In the genomic region with DNA sequence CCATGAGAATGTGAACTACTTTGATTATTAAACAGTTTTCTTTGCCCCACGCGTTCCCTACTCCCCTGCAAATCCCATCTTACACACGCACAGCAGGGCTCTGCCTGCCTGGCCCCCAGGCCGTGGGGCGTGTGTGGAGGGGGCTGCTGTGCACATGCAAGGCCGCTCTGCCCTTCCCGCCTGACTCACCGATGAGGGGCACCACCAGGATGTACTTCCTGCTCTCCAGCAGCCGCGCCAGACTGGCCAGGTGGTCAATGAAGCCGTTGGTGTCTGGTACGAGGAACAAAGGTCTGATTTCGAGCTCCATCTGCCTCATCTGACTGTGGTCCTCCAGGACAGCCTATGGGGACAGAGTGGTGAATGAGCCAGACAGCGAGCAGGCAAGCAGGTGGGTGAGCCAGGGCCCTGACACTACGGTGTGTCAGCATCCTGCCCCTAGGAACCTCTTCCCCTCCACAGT, we compare ENCODE assay signal across 10 cellular contexts. TPM values are rescaled to one million over a fixed set of nuclear protein-coding genes. Genes with fewer than 3 reads are reported as not detected.
DNase-seq lines count a peak whose midpoint lies in the region; ATAC-seq, FAIRE-seq and TF ChIP-seq lines count a peak whose summit lies in the region.
"Had no signal": no experiment of that assay in that cellular context is flagged by ENCODE, and none has a peak within 500 bp of the region (broad histone marks: within the 10 kb centered on the region; RNA-seq: fewer than 3 reads in every experiment).

No MANE protein-coding gene starts in this region.

- no peak overlapping the region for H2AFZ ChIP-seq in OCI-LY1 (ENCODE audit: low read length)
- no peak overlapping the region for H2AFZ ChIP-seq in trophoblast cell (ENCODE audit: insufficient read depth, low read length, poor library complexity)

- DNase-seq in EH (ENCODE audit: low read depth), result peak; percentile 79
- no peak for DNase-seq in colonic mucosa
- DNase-seq in trophoblast cell, result no peak
- DNase-seq in midbrain (lab: John Stamatoyannopoulos, UW), result no peak
- DNase-seq in pancreas, result no peak
- no peak for DNase-seq in nucleus accumbens (lab: John Stamatoyannopoulos, UW)
- no peak for DNase-seq in mesenteric fat pad (ENCODE audit: low spot score)

- no peak overlapping the region for H2BK120ac ChIP-seq in trophoblast cell (ENCODE audit: insufficient read depth, low read length, poor library complexity)

- H4K91ac ChIP-seq in trophoblast cell (ENCODE audit: low read depth, low read length), result peak overlapping the region; percentile 89

- intact Hi-C loops in colonic mucosa (cut with DNase I), result no loop called here
- intact Hi-C loops in pancreas (cut with DNase I), result loop anchor here in 1 of 3 donors (10.0 kb wide), 1 partner anchor 166 kb away; no protein-coding TSS in a partner anchor

- no peak overlapping the region for H3K23ac ChIP-seq in trophoblast cell (ENCODE audit: low read length)

- WGBS in trophoblast cell (ENCODE audit: extremely low coverage, insufficient coverage, insufficient read length), result no CpG with 5 or more reads among the region's 15 CpGs
- 84 to 86% methylated on average over 15 of the region's 15 CpGs for WGBS in pancreas, 2 donors

- H3K9ac ChIP-seq in OCI-LY1 (ENCODE audit: low read length) (no peak overlapping the region), colonic mucosa (ENCODE audit: low read depth in 2 of 2, low read length in 2 of 2) (peak overlapping the region in 1 of 2 donors; percentile 28), trophoblast cell (ENCODE audit: low read length) (no peak overlapping the region)

- H3K79me1 ChIP-seq in trophoblast cell (ENCODE audit: low read length), result peaks cover 25% of the 10 kb centered on the region

- H3K9me3 ChIP-seq in OCI-LY1 (ENCODE audit: low read length) (no peaks in the 10 kb centered on the region), colonic mucosa (no peaks in the 10 kb centered on the region), trophoblast cell (ENCODE audit: insufficient read depth, low read depth, low read length) (no peaks in the 10 kb centered on the region), pancreas (no peaks in the 10 kb centered on the region)

- H3K27me3 ChIP-seq in OCI-LY1 (ENCODE audit: insufficient read depth, low read length) (no peaks in the 10 kb centered on the region), colonic mucosa (no peaks in the 10 kb centered on the region), trophoblast cell (ENCODE audit: insufficient read depth, low read length) (no peaks in the 10 kb centered on the region), pancreas (no peaks in the 10 kb centered on the region)

- H2BK5ac ChIP-seq in trophoblast cell (ENCODE audit: low read depth, low read length, poor library complexity), result no peak overlapping the region

- H3F3A ChIP-seq in OCI-LY1 (ENCODE audit: insufficient read depth, low read length), result no peaks in the 10 kb centered on the region

- no peak overlapping the region for H3K4me2 ChIP-seq in OCI-LY1 (ENCODE audit: low read length)
- no peak overlapping the region for H3K4me2 ChIP-seq in trophoblast cell (ENCODE audit: low read length)

- TF ChIP-seq CTCF in OCI-LY1 (IDR thresholded peaks at IDR 0.05; ENCODE audit: low read length) (no peak), colonic mucosa (IDR thresholded peaks at IDR 0.05) (no peak), pancreas (IDR thresholded peaks at IDR 0.05) (no peak)

- H3K18ac ChIP-seq in trophoblast cell (ENCODE audit: low read length), result no peak overlapping the region

- H3K4me3 ChIP-seq in OCI-LY1 (ENCODE audit: low read depth, low read length, poor library complexity, severe bottlenecking) (no peak overlapping the region), colonic mucosa (no peak overlapping the region), trophoblast cell (ENCODE audit: low read depth, low read length) (no peak overlapping the region), pancreas (no peak overlapping the region)

- H3K27ac ChIP-seq in OCI-LY1 (ENCODE audit: low read depth, low read length, poor library complexity, severe bottlenecking) (peak overlapping the region; percentile 3), colonic mucosa (peak overlapping the region; percentile 53), trophoblast cell (ENCODE audit: low read depth, low read length) (peak overlapping the region; percentile 74), pancreas (peak overlapping the region in 2 of 4 donors; percentile 8 to 58)
- H3K27ac ChIP-seq: HL-60 had no signal

- H3K36me3 ChIP-seq in OCI-LY1 (ENCODE audit: insufficient read depth, low read length) (peaks cover 9% of the 10 kb centered on the region; the same call in 1 of the 2 replicates), colonic mucosa (no peaks in the 10 kb centered on the region), trophoblast cell (ENCODE audit: control insufficient read depth in 1 of 2, insufficient read depth in 2 of 2, low read length in 2 of 2) (peaks cover 16 to 26% of the 10 kb centered on the region in 2 experiments), pancreas (peaks cover 0 to 11% (median 0%) of the 10 kb centered on the region in 3 donors)

- H3K4me1 ChIP-seq in OCI-LY1 (ENCODE audit: insufficient read depth, low read length, severe bottlenecking), result peaks cover 35% of the 10 kb centered on the region
- no peaks in the 10 kb centered on the region for H3K4me1 ChIP-seq in colonic mucosa
- peaks cover 43 to 54% of the 10 kb centered on the region in 2 experiments for H3K4me1 ChIP-seq in trophoblast cell (ENCODE audit: control insufficient read depth in 1 of 2, insufficient read depth in 2 of 2, low read length in 2 of 2)
- H3K4me1 ChIP-seq in pancreas, result peaks cover 0 to 4% (median 0%) of the 10 kb centered on the region in 3 donors

- no peak overlapping the region for H2BK12ac ChIP-seq in trophoblast cell (ENCODE audit: low read length)

- no peak overlapping the region for H3K14ac ChIP-seq in trophoblast cell (ENCODE audit: low read length)

- no peak for FAIRE-seq in pancreas (lab: Jason Lieb, UNC)
- FAIRE-seq: GM18507 had no signal

- no peak overlapping the region for H3K4ac ChIP-seq in trophoblast cell (ENCODE audit: low read depth, low read length)

- no peaks in the 10 kb centered on the region for H4K20me1 ChIP-seq in OCI-LY1 (ENCODE audit: insufficient read depth, low read length)

- no peaks in the 10 kb centered on the region for H3K9me2 ChIP-seq in OCI-LY1 (ENCODE audit: low read depth, low read length)

- H4K8ac ChIP-seq in trophoblast cell (ENCODE audit: low read depth, low read length), result no peak overlapping the region

- no peak for ATAC-seq in pancreas

- H4K12ac ChIP-seq in trophoblast cell (ENCODE audit: low read depth, low read length), result no peak overlapping the region

- H2AK5ac ChIP-seq in trophoblast cell (ENCODE audit: low read length), result no peak overlapping the region

- H3K79me2 ChIP-seq in OCI-LY1 (ENCODE audit: insufficient read depth, low read length) (no peaks in the 10 kb centered on the region), trophoblast cell (ENCODE audit: control insufficient read depth, insufficient read depth, low read length, poor library complexity) (peaks cover 9% of the 10 kb centered on the region)

RNA-seq across cellular contexts. Expression of a gene that starts 13.7 kb away (rescaled TPM):
- 10 to 100 TPM in 1 of 2 donors, 1 to 10 TPM in 1; 7.0 to 11.2 TPM for total RNA-seq in colonic mucosa
- polyA plus RNA-seq in trophoblast cell (2013), result 1.4 and 1.7 TPM in 2 replicates
- 10 to 100 TPM in 2 of 6 donors, 1 to 10 TPM in 4; 1.0 to 15.8 (median 3.8) TPM for total RNA-seq in pancreas
- 1 to 10 TPM; 1.8 to 3.7 TPM for polyA plus RNA-seq in pancreas
- 34.4 TPM for total RNA-seq in mesenteric fat pad

RNA-seq across cellular contexts. Expression of a gene that starts 26.8 kb away (rescaled TPM):
- total RNA-seq in colonic mucosa (10 to 100 TPM; 41.0 to 49.8 TPM), pancreas (10 to 100 TPM; 10.4 to 20.5 (median 17.9) TPM), mesenteric fat pad (23.6 TPM)
- 40.2 and 44.9 TPM in 2 replicates for polyA plus RNA-seq in trophoblast cell (2013)
- 10 to 100 TPM; 46.3 to 79.3 TPM for polyA plus RNA-seq in pancreas

RNA-seq across cellular contexts. Expression of a gene that starts 38.7 kb away (rescaled TPM):
- total RNA-seq in colonic mucosa (10 to 100 TPM; 22.7 to 34.4 TPM), pancreas (10 to 100 TPM; 21.8 to 37.7 (median 27.6) TPM), mesenteric fat pad (35.6 TPM)
- polyA plus RNA-seq in trophoblast cell (2013), result 15.0 and 15.8 TPM in 2 replicates
- polyA plus RNA-seq in pancreas, result 10 to 100 TPM; 53.3 to 74.4 TPM

RNA-seq across cellular contexts. Expression of a gene that starts 43.5 kb away (rescaled TPM):
- under 1 TPM; 0.32 to 0.37 TPM for total RNA-seq in colonic mucosa
- 0.55 and 0.57 TPM in 2 replicates for polyA plus RNA-seq in trophoblast cell (2013)
- total RNA-seq in pancreas, result 1 to 10 TPM in 4 of 6 donors, under 1 TPM in 2; 0.93 to 3.6 (median 1.7) TPM
- polyA plus RNA-seq in pancreas, result 1 to 10 TPM; 3.0 to 3.1 TPM
- total RNA-seq in mesenteric fat pad, result 11.2 TPM
